ENCODE assay signal across 8 cellular contexts in genomic region chr1:236156512-236157208, GRCh38. TPM values are rescaled to one million over a fixed set of nuclear protein-coding genes. Genes with fewer than 3 reads are reported as not detected.
A peak's percentile ranks its signal among the peaks of the same experiment; 100 is the strongest.
DNase-seq lines count a peak whose midpoint lies in the region; ATAC-seq and TF ChIP-seq lines count a peak whose summit lies in the region.

No MANE protein-coding gene starts in this region.

- H3K9me2 ChIP-seq in DOHH2 (replicated peaks; ENCODE audit: control insufficient read depth, low read length) (no peaks in the 10 kb centered on the region), SK-N-SH (no peaks in the 10 kb centered on the region)

- 93% methylated on average over 17 of the region's 18 CpGs for WGBS in SK-N-SH (ENCODE audit: low lambda C conversion rate)

- CTCF ChIA-PET in SK-N-SH (lab: Yijun Ruan, JAX), result interaction anchor here (1.3 kb wide), 1 partner anchor 10 kb away, joined by 3 read pairs; no protein-coding TSS in a partner anchor

- no peak for TF ChIP-seq EP300 in SK-N-SH (IDR thresholded peaks at IDR 0.05; ENCODE audit: borderline replicate concordance in 1 of 2, low read depth in 1 of 2, low read length in 1 of 2)

- peak; percentile 33 to 47 for DNase-seq in activated CD4-positive, alpha-beta T cell treated with anti-CD3 and anti-CD28 coated beads, Interleukin-2, amount 50 U/mL, for 48 hours
- DNase-seq in stimulated activated CD4-positive, alpha-beta T cell treated with anti-CD3 and anti-CD28 coated beads, Interleukin-4, amount 100 ng/mL, for 1 hour, result peak; percentile 10
- DNase-seq in SJCRH30 (no peak), SK-N-SH (no peak), COLO829 (ENCODE audit: low spot score) (no peak)

- no peak overlapping the region for H3K9ac ChIP-seq in SK-N-SH

- TF ChIP-seq CTCF in DOHH2 (IDR thresholded peaks at IDR 0.05; ENCODE audit: low read depth, low read length, poor library complexity, severe bottlenecking) (no peak), SK-N-SH (IDR thresholded peaks at IDR 0.05) (no peak)

- H3F3A ChIP-seq in DOHH2 (ENCODE audit: control insufficient read depth, insufficient read depth) (peaks cover 10% of the 10 kb centered on the region), SK-N-SH (replicated peaks; ENCODE audit: insufficient read depth) (no peaks in the 10 kb centered on the region)

- peaks cover 58% of the 10 kb centered on the region for H3K4me1 ChIP-seq in DOHH2 (ENCODE audit: control insufficient read depth, low read length)
- no peaks in the 10 kb centered on the region for H3K4me1 ChIP-seq in SJCRH30
- H3K4me1 ChIP-seq in SK-N-SH (ENCODE audit: control insufficient read depth in 1 of 2, insufficient read depth in 2 of 2, low read depth in 1 of 2, low read length in 1 of 2), result no peaks in the 10 kb centered on the region

- H3K79me2 ChIP-seq in DOHH2 (ENCODE audit: control insufficient read depth, low read length) (peaks cover 5% of the 10 kb centered on the region; the same call in 1 of the 2 replicates), SK-N-SH (ENCODE audit: insufficient read depth) (no peaks in the 10 kb centered on the region)

- ATAC-seq in GM19438 (IDR thresholded peaks at IDR 0.05; ENCODE audit: low read depth, unreplicated experiment) (peak; percentile 79), HG03342 (IDR thresholded peaks at IDR 0.05; ENCODE audit: unreplicated experiment) (peak; percentile 79)

- POLR2A ChIA-PET in SK-N-SH (lab: Yijun Ruan, JAX), result no interaction called here

- peak overlapping the region; percentile 62 for H3K27ac ChIP-seq in DOHH2 (ENCODE audit: low read depth, low read length)
- no peak overlapping the region for H3K27ac ChIP-seq in SJCRH30
- H3K27ac ChIP-seq in SK-N-SH (ENCODE audit: low read depth in 2 of 2, low read length in 1 of 2), result no peak overlapping the region

- H3K9me3 ChIP-seq in DOHH2 (ENCODE audit: control insufficient read depth, insufficient read depth, low read length) (peaks cover 8% of the 10 kb centered on the region), SJCRH30 (replicated peaks) (no peaks in the 10 kb centered on the region; the same call in 1 of the 2 replicates), SK-N-SH (peaks cover under 1% of the 10 kb centered on the region; the same call in 1 of the 2 replicates)

- H3K36me3 ChIP-seq in DOHH2 (ENCODE audit: control insufficient read depth, low read length) (no peaks in the 10 kb centered on the region), SJCRH30 (no peaks in the 10 kb centered on the region), SK-N-SH (replicated peaks in 1 of 2; ENCODE audit: control insufficient read depth in 1 of 2, insufficient read depth in 2 of 2, low read length in 1 of 2) (peaks cover 0 to under 1% of the 10 kb centered on the region in 2 experiments)

- no peak for TF ChIP-seq RAD21 in SK-N-SH (IDR thresholded peaks at IDR 0.05; ENCODE audit: low read length)

- H4K20me1 ChIP-seq in DOHH2 (ENCODE audit: control insufficient read depth, insufficient read depth, low read depth, low read length), result peaks cover 10% of the 10 kb centered on the region; the same call in 1 of the 2 replicates
- no peaks in the 10 kb centered on the region for H4K20me1 ChIP-seq in SK-N-SH (ENCODE audit: insufficient read depth)

- H3K4me3 ChIP-seq in DOHH2 (ENCODE audit: low read length), result peak overlapping the region; percentile 56
- no peak overlapping the region for H3K4me3 ChIP-seq in SJCRH30
- no peak overlapping the region for H3K4me3 ChIP-seq in SK-N-SH (ENCODE audit: low read depth in 2 of 2, low read length in 1 of 2)

- H2AFZ ChIP-seq in SK-N-SH (ENCODE audit: low read depth), result no peak overlapping the region

- H3K4me2 ChIP-seq in DOHH2 (ENCODE audit: low read length) (peak overlapping the region; percentile 62), SK-N-SH (no peak overlapping the region)

- H3K27me3 ChIP-seq in DOHH2 (ENCODE audit: control insufficient read depth, low read length) (no peaks in the 10 kb centered on the region), SJCRH30 (no peaks in the 10 kb centered on the region), SK-N-SH (ENCODE audit: insufficient read depth) (no peaks in the 10 kb centered on the region)

TF ChIP-seq in SK-N-SH, 30 proteins besides CTCF, POLR2A, EP300 and RAD21:
- TF ChIP-seq, protein P1, sequence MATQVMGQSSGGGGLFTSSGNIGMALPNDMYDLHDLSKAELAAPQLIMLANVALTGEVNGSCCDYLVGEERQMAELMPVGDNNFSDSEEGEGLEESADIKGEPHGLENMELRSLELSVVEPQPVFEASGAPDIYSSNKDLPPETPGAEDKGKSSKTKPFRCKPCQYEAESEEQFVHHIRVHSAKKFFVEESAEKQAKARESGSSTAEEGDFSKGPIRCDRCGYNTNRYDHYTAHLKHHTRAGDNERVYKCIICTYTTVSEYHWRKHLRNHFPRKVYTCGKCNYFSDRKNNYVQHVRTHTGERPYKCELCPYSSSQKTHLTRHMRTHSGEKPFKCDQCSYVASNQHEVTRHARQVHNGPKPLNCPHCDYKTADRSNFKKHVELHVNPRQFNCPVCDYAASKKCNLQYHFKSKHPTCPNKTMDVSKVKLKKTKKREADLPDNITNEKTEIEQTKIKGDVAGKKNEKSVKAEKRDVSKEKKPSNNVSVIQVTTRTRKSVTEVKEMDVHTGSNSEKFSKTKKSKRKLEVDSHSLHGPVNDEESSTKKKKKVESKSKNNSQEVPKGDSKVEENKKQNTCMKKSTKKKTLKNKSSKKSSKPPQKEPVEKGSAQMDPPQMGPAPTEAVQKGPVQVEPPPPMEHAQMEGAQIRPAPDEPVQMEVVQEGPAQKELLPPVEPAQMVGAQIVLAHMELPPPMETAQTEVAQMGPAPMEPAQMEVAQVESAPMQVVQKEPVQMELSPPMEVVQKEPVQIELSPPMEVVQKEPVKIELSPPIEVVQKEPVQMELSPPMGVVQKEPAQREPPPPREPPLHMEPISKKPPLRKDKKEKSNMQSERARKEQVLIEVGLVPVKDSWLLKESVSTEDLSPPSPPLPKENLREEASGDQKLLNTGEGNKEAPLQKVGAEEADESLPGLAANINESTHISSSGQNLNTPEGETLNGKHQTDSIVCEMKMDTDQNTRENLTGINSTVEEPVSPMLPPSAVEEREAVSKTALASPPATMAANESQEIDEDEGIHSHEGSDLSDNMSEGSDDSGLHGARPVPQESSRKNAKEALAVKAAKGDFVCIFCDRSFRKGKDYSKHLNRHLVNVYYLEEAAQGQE (IDR thresholded peaks at IDR 0.05; ENCODE audit: low read depth, low read length), result no peak
- TF ChIP-seq FOXJ3 (CRISPR knock-in tag; IDR thresholded peaks at IDR 0.05), result no peak
- TF ChIP-seq NFIC (IDR thresholded peaks at IDR 0.05; ENCODE audit: borderline replicate concordance), result no peak
- no peak for TF ChIP-seq TAF1 (IDR thresholded peaks at IDR 0.05; ENCODE audit: borderline replicate concordance, low read depth, low read length)
- TF ChIP-seq MEF2A (IDR thresholded peaks at IDR 0.05; ENCODE audit: borderline replicate concordance, low read depth), result no peak
- TF ChIP-seq TCF12 (IDR thresholded peaks at IDR 0.05), result no peak
- TF ChIP-seq FOXM1 (IDR thresholded peaks at IDR 0.05; ENCODE audit: low read depth), result no peak
- TF ChIP-seq GATA2 (CRISPR knock-in tag; IDR thresholded peaks at IDR 0.05), result no peak
- TF ChIP-seq USF1 (IDR thresholded peaks at IDR 0.05; ENCODE audit: borderline replicate concordance, low read depth), result no peak
- TF ChIP-seq ELF1 (IDR thresholded peaks at IDR 0.05), result no peak
- no peak for TF ChIP-seq CHD2 (IDR thresholded peaks at IDR 0.05; ENCODE audit: low read length, partially characterized antibody)
- TF ChIP-seq, protein P2, sequence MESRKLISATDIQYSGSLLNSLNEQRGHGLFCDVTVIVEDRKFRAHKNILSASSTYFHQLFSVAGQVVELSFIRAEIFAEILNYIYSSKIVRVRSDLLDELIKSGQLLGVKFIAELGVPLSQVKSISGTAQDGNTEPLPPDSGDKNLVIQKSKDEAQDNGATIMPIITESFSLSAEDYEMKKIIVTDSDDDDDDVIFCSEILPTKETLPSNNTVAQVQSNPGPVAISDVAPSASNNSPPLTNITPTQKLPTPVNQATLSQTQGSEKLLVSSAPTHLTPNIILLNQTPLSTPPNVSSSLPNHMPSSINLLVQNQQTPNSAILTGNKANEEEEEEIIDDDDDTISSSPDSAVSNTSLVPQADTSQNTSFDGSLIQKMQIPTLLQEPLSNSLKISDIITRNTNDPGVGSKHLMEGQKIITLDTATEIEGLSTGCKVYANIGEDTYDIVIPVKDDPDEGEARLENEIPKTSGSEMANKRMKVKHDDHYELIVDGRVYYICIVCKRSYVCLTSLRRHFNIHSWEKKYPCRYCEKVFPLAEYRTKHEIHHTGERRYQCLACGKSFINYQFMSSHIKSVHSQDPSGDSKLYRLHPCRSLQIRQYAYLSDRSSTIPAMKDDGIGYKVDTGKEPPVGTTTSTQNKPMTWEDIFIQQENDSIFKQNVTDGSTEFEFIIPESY (IDR thresholded peaks at IDR 0.05; ENCODE audit: borderline replicate concordance, low read depth), result no peak

RNA-seq across cellular contexts. Expression of gene GPR137B, which starts 14.3 kb away (rescaled TPM):
- 7.6 and 8.7 TPM in 2 replicates for total RNA-seq in SJCRH30 (2014; rRNA removed; shearing (Covaris generic))
- polyA plus RNA-seq in SK-N-SH (2012; rRNA removed), result 4.9 and 7.0 TPM in 2 replicates
- 9.9 and 10.6 TPM in 2 replicates for polyA plus RNA-seq in SK-N-SH (2012; cell fraction: cytosol; rRNA removed)
- polyA plus RNA-seq in SK-N-SH (2012; cell fraction: nucleus; rRNA removed), result 2.9 and 4.0 TPM in 2 replicates

Comparison
In these comparisons a context has a peak if more than half of its experiments do, and no peak if none do; other contexts are left out.
1. DNase-seq: peak in activated CD4-positive, alpha-beta T cell treated with anti-CD3 and anti-CD28 coated beads, Interleukin-2, amount 50 U/mL, for 48 hours (2 of 2) and stimulated activated CD4-positive, alpha-beta T cell treated with anti-CD3 and anti-CD28 coated beads, Interleukin-4, amount 100 ng/mL, for 1 hour (single experiment); none in SJCRH30 (0 of 2), SK-N-SH (single experiment) and COLO829 (single experiment).